16 cellular contexts compared by ENCODE assay signal in the genomic region with DNA sequence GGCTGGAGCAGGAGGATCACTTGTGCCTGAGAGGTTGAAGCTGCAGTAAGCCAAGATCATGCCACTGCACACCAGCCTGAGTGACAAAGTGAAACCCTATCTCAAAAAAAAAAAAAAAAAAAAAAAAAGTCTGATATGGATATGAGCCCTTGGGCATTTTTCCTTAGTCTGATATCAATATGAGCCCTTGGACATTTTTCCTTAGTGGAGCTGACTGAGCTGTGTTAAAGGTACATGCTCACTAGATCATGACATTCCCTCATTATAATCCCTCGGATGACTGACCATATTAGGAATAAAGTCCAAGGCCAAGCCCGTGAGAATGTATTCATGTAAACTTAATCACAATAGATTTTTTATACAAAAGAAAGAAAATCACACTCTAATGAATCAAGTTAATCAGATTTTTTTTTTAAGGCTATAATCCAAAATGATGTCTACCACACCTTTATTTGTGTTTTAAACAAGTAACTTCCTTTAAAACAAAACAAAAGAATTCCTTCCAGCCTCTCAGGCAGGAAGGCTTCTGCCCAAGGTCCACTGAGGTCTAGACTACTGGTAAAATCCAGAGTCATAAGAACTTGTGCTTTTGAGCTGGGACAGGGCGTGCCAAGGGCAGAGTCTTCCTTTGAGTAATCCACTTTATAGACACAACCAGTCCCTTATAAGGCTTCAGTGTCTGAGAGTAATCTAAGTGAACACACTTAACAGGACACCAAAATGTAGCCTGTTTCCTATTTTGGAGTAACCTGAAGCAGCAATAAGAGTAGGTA. TPM values are rescaled to one million over a fixed set of nuclear protein-coding genes. Genes with fewer than 3 reads are reported as not detected.
A peak's percentile ranks its signal among the peaks of the same experiment; 100 is the strongest.
DNase-seq lines count a peak whose midpoint lies in the region; TF ChIP-seq lines count a peak whose summit lies in the region.
"Had no signal": no experiment of that assay in that cellular context is flagged by ENCODE, and none has a peak within 500 bp of the region (broad histone marks: within the 10 kb centered on the region; RNA-seq: fewer than 3 reads in every experiment).

No MANE protein-coding gene starts in this region.

- intact Hi-C loops in left ventricle myocardium inferior (cut with micrococcal nuclease): no loop called here
- intact Hi-C loops in cardiac septum (cut with DNase I): loop anchor here (10.0 kb wide), 1 partner anchor 47 kb away; no protein-coding TSS in a partner anchor

- WGBS in esophagus, 2 donors: 47 to 49% methylated on average over 3 of the region's 3 CpGs

- H3K4me1 Mint-ChIP-seq in nephron (peaks cover 6% of the 10 kb centered on the region), HFFc6 (ENCODE audit: low read depth) (peaks cover 34% of the 10 kb centered on the region)

- H3K36me3 ChIP-seq in left ventricle myocardium inferior: peaks cover 22% of the 10 kb centered on the region
- H3K36me3 ChIP-seq in esophagus (ENCODE audit: control insufficient read depth in 2 of 2, insufficient read depth in 2 of 2, low read length in 1 of 2): peaks cover 2% of the 10 kb centered on the region in 2 donors

- no peak overlapping the region for H3K4me3 ChIP-seq in left ventricle myocardium inferior
- no peak overlapping the region for H3K4me3 ChIP-seq in esophagus (ENCODE audit: low read depth in 1 of 2, low read length in 2 of 2)
- H3K4me3 ChIP-seq: testis had no signal

- H3K27me3 Mint-ChIP-seq in nephron (ENCODE audit: low read depth) (no peaks in the 10 kb centered on the region), HFFc6 (ENCODE audit: insufficient read depth) (no peaks in the 10 kb centered on the region; the same call in 1 of the 2 replicates)

- TF ChIP-seq CTCF in left ventricle myocardium inferior (IDR thresholded peaks at IDR 0.05; ENCODE audit: borderline replicate concordance): no peak
- TF ChIP-seq CTCF in nephron (IDR thresholded peaks at IDR 0.05; ENCODE audit: unreplicated experiment in 3 of 3): no peak
- no peak for TF ChIP-seq CTCF in HFFc6 (IDR thresholded peaks at IDR 0.05)

- peak overlapping the region in 2 of 3 experiments; percentile 63 to 77 for H3K27ac Mint-ChIP-seq in nephron
- H3K27ac Mint-ChIP-seq in HFFc6: no peak overlapping the region

- H3K9me3 ChIP-seq in left ventricle myocardium inferior (replicated peaks) (no peaks in the 10 kb centered on the region), esophagus (ENCODE audit: control insufficient read depth in 2 of 2, insufficient read depth in 1 of 2, low read depth in 1 of 2, low read length in 1 of 2) (no peaks in the 10 kb centered on the region)
- H3K9me3 ChIP-seq: testis had no signal

- H3K27me3 ChIP-seq in left ventricle myocardium inferior (ENCODE audit: low read depth) (no peaks in the 10 kb centered on the region), esophagus (ENCODE audit: control insufficient read depth in 1 of 2, insufficient read depth in 2 of 2, low read length in 2 of 2) (no peaks in the 10 kb centered on the region)
- H3K27me3 ChIP-seq: testis had no signal

- H3K9me3 Mint-ChIP-seq in nephron: no peaks in the 10 kb centered on the region
- no peaks in the 10 kb centered on the region for H3K9me3 Mint-ChIP-seq in HFFc6

- H3K27ac ChIP-seq in left ventricle myocardium inferior (replicated peaks) (peak overlapping the region; percentile 57), esophagus (ENCODE audit: low read depth in 2 of 2, low read length in 1 of 2) (peak overlapping the region; percentile 11 to 69)
- H3K27ac ChIP-seq: WERI-Rb-1 had no signal

- H3K4me3 Mint-ChIP-seq in nephron (no peak overlapping the region), HFFc6 (no peak overlapping the region)

- peaks cover 50% of the 10 kb centered on the region for H3K4me1 ChIP-seq in left ventricle myocardium inferior
- peaks cover 0 to 3% of the 10 kb centered on the region in 2 donors for H3K4me1 ChIP-seq in esophagus (ENCODE audit: control insufficient read depth in 2 of 2, insufficient read depth in 2 of 2, low read length in 1 of 2)

- DNase-seq in left ventricle myocardium inferior: no peak
- no peak for DNase-seq in cardiac septum (ENCODE audit: low spot score)
- no peak for DNase-seq in CD1c-positive myeloid dendritic cell (ENCODE audit: extremely low spot score)
- no peak for DNase-seq in activated CD8-positive, alpha-beta memory T cell treated with anti-CD3 and anti-CD28 coated beads, Interleukin-2, amount 50 U/mL, for 4 hours
- no peak for DNase-seq in HFFc6
- DNase-seq in NOMO-1 (lab: John Stamatoyannopoulos, UW; ENCODE audit: unreplicated experiment in 2 of 2): no peak
- DNase-seq: activated T-cell treated with anti-CD3 and anti-CD28 coated beads for 4 hours, amygdala, NCI-H146, NCI-H774, testis, WERI-Rb-1 had no signal

- peaks cover 11% of the 10 kb centered on the region for H3K36me3 Mint-ChIP-seq in nephron (ENCODE audit: low read depth)
- no peaks in the 10 kb centered on the region; the same call in 1 of the 2 replicates for H3K36me3 Mint-ChIP-seq in HFFc6 (ENCODE audit: low read depth)

RNA-seq across cellular contexts. Expression of a gene that starts 5.5 kb away (rescaled TPM):
- 99.9 TPM for total RNA-seq in left ventricle myocardium inferior
- 68.6 TPM for total RNA-seq in cardiac septum
- 100 to 1,000 TPM; 167 to 220 TPM for polyA plus RNA-seq in esophagus
- 100 to 1,000 TPM; 105 to 132 (median 121) TPM for total RNA-seq in HFFc6 (2021; fragmentation: NEBNext Ultra II Directional; extraction: Animal tissue kit (Norgen Biotek cat#: 25700))

RNA-seq across cellular contexts. Expression of a gene that starts 56.1 kb away (rescaled TPM):
- total RNA-seq in left ventricle myocardium inferior: not detected
- total RNA-seq in cardiac septum: not detected
- under 1 TPM; 0.01 to 0.02 TPM for polyA plus RNA-seq in esophagus
- total RNA-seq in HFFc6 (2021; fragmentation: NEBNext Ultra II Directional; extraction: Animal tissue kit (Norgen Biotek cat#: 25700)): not detected
- total RNA-seq: H4, SK-MEL-5 had no signal

RNA-seq across cellular contexts. Expression of a gene that starts 57.4 kb away (rescaled TPM):
- 84.6 TPM for total RNA-seq in left ventricle myocardium inferior
- 87.1 TPM for total RNA-seq in cardiac septum
- polyA plus RNA-seq in esophagus: 10 to 100 TPM; 26.0 to 30.0 TPM
- 100 to 1,000 TPM; 203 to 231 (median 215) TPM for total RNA-seq in HFFc6 (2021; fragmentation: NEBNext Ultra II Directional; extraction: Animal tissue kit (Norgen Biotek cat#: 25700))
